ENCODE assay signal across 8 cellular contexts in genomic region chr12:131104464-131105350, GRCh38.
A peak's percentile ranks its signal among the peaks of the same experiment; 100 is the strongest.
DNase-seq lines count a peak whose midpoint lies in the region; FAIRE-seq and TF ChIP-seq lines count a peak whose summit lies in the region.

No MANE protein-coding gene starts in this region.

- no peak overlapping the region for H3K4me3 Mint-ChIP-seq in H9

- no peaks in the 10 kb centered on the region; a peak in 1 of 7 replicates for H3K36me3 Mint-ChIP-seq in H9 (ENCODE audit: insufficient read depth in 1 of 3, low read depth in 3 of 3)

- no peaks in the 10 kb centered on the region for H3K9me3 Mint-ChIP-seq in H9

- H3T11ph ChIP-seq in H9 (ENCODE audit: low read length): no peak overlapping the region

- no peak overlapping the region for H2BK15ac ChIP-seq in H9 (ENCODE audit: low read depth, low read length)

- H3K27ac Mint-ChIP-seq in H9: peak overlapping the region in 1 of 3 experiments; percentile 8; a peak in 2 of 7 replicates

- no peak overlapping the region; the same call in 1 of the 2 replicates for H3K14ac ChIP-seq in H9 (ENCODE audit: insufficient read depth, low read length)

- H3K27me3 ChIP-seq in H9 (ENCODE audit: insufficient read depth, low read length) (no peaks in the 10 kb centered on the region), small intestine (ENCODE audit: control insufficient read depth in 2 of 2, insufficient read depth in 2 of 2, low read length in 2 of 2) (peaks cover 0 to 4% of the 10 kb centered on the region in 2 donors)

- no peak overlapping the region for H3K4me2 ChIP-seq in H9 (ENCODE audit: insufficient read depth, insufficient read length, low read length)

- no peak overlapping the region for H2AK5ac ChIP-seq in H9 (ENCODE audit: insufficient read length, low read length)

- H2BK12ac ChIP-seq in H9 (ENCODE audit: insufficient read length, low read depth, low read length): no peak overlapping the region

- no peak overlapping the region for H2BK20ac ChIP-seq in H9 (ENCODE audit: low read depth, low read length, poor library complexity, severe bottlenecking)

- no peak overlapping the region for H3K23ac ChIP-seq in H9 (ENCODE audit: insufficient read length, low read depth, low read length)

- no peak overlapping the region for H3K18ac ChIP-seq in H9 (ENCODE audit: insufficient read length, low read depth, low read length)

- no peaks in the 10 kb centered on the region for H4K20me1 ChIP-seq in H9 (ENCODE audit: control insufficient read depth, insufficient read depth, insufficient read length)

- no peak overlapping the region for H3K56ac ChIP-seq in H9 (ENCODE audit: insufficient read length, low read depth, low read length)

- H3K79me1 ChIP-seq in H9 (ENCODE audit: insufficient read depth, low read depth, low read length, poor library complexity, severe bottlenecking): no peaks in the 10 kb centered on the region

- no peak overlapping the region for H2AFZ ChIP-seq in H9 (ENCODE audit: low read length)

- no CpG with 5 or more reads among the region's 32 CpGs for WGBS in H9 (ENCODE audit: extremely low coverage, insufficient read length, low lambda C conversion rate)
- WGBS in small intestine, 3 donors: 37 to 42% (median 42%) methylated on average over 31 to 32 of the region's 32 CpGs

- H2BK120ac ChIP-seq in H9 (ENCODE audit: low read depth, low read length, poor library complexity, severe bottlenecking): no peak overlapping the region

- peak; percentile 96 for TF ChIP-seq CTCF in H9 (conservative IDR thresholded peaks at IDR 0.05)

- H3K79me2 ChIP-seq in H9 (ENCODE audit: insufficient read depth, low read length): no peaks in the 10 kb centered on the region

- H3K27ac ChIP-seq in H9 (ENCODE audit: insufficient read length, low read depth, low read length) (no peak overlapping the region), angular gyrus (ENCODE audit: low read depth, low read length) (peak overlapping the region; percentile 1), small intestine (ENCODE audit: low read depth in 1 of 2, low read length in 1 of 2) (no peak overlapping the region)

- H4K8ac ChIP-seq in H9 (replicated peaks; ENCODE audit: insufficient read length, low read depth, low read length): no peak overlapping the region

- peaks cover 0 to 2% of the 10 kb centered on the region in 2 experiments; a peak in 2 of 4 replicates for H3K4me1 Mint-ChIP-seq in H9

- peaks cover 20% of the 10 kb centered on the region for H3K27me3 Mint-ChIP-seq in H9 (ENCODE audit: low read depth)

- DNase-seq in GDM1 (lab: John Stamatoyannopoulos, UW): peak; percentile 61
- DNase-seq in H9: peak; percentile 94
- peak; percentile 68 for DNase-seq in MV-4-11 (lab: John Stamatoyannopoulos, UW)
- peak; percentile 37 to 84 (median 69) for DNase-seq in T-helper 2 cell
- DNase-seq in hepatic stellate cell (ENCODE audit: low spot score): peak; percentile 79
- DNase-seq in small intestine: peak; percentile 60
- DNase-seq in cerebellar nuclear complex (lab: John Stamatoyannopoulos, UW): no peak

- no peaks in the 10 kb centered on the region for H3K36me3 ChIP-seq in small intestine (ENCODE audit: control insufficient read depth in 2 of 2, insufficient read depth in 2 of 2, low read length in 2 of 2)

- no peaks in the 10 kb centered on the region for H3K23me2 ChIP-seq in H9 (ENCODE audit: insufficient read length, low read depth, low read length, poor library complexity, severe bottlenecking)

- no peak overlapping the region for H3K4ac ChIP-seq in H9 (ENCODE audit: low read depth, low read length)

- H3K9me3 ChIP-seq in H9 (ENCODE audit: control insufficient read depth, low read depth, low read length) (no peaks in the 10 kb centered on the region), small intestine (ENCODE audit: control insufficient read depth, low read depth) (no peaks in the 10 kb centered on the region)

- H3K4me3 ChIP-seq in small intestine (ENCODE audit: low read depth in 1 of 2, low read length in 2 of 2): no peak overlapping the region

- H4K5ac ChIP-seq in H9 (ENCODE audit: insufficient read length, low read depth, low read length): no peak overlapping the region

- H4K91ac ChIP-seq in H9 (ENCODE audit: insufficient read length, low read depth, low read length): no peak overlapping the region

- H2BK5ac ChIP-seq in H9 (ENCODE audit: insufficient read length, low read length): no peak overlapping the region

- no peak overlapping the region for H3K9ac ChIP-seq in H9 (ENCODE audit: extremely low read depth, insufficient read length, low read length)

- FAIRE-seq in small intestine (lab: Jason Lieb, UNC): no peak

- H3K4me1 ChIP-seq in H9 (ENCODE audit: insufficient read depth, low read length) (no peaks in the 10 kb centered on the region), small intestine (ENCODE audit: control insufficient read depth in 2 of 2, insufficient read depth in 1 of 2, low read depth in 1 of 2, low read length in 1 of 2) (no peaks in the 10 kb centered on the region)

Comparison
In these comparisons a context has a peak if more than half of its experiments do, and no peak if none do; other contexts are left out.
1. DNase-seq: peak in GDM1 (single experiment), H9 (single experiment), MV-4-11 (single experiment), T-helper 2 cell (5 of 5), hepatic stellate cell (single experiment) and small intestine (single experiment); none in cerebellar nuclear complex (0 of 2).